Comparison of ENCODE assay signal across 2 cellular contexts in genomic region chr21:44005593-44005992, GRCh38.
TF ChIP-seq lines count a peak whose summit lies in the region.

No MANE protein-coding gene starts in this region.

TF ChIP-seq in SK-N-SH, 30 proteins besides CTCF, POLR2A, EP300 and RAD21:
- TF ChIP-seq REST (IDR thresholded peaks at IDR 0.05; ENCODE audit: low read depth, low read length) (no peak), JUND (IDR thresholded peaks at IDR 0.05) (no peak)

TF ChIP-seq in SK-N-SH treated with all-trans-retinoic acid at 6 μM for 48 hours, 23 proteins besides CTCF, POLR2A, EP300 and RAD21:
- TF ChIP-seq ARNTL (CRISPR knock-in tag; IDR thresholded peaks at IDR 0.05; ENCODE audit: borderline replicate concordance, low read depth) = no peak
- no peak for TF ChIP-seq TCF4 (CRISPR knock-in tag; IDR thresholded peaks at IDR 0.05; ENCODE audit: borderline replicate concordance)
- no peak for TF ChIP-seq CSRNP3 (CRISPR knock-in tag; IDR thresholded peaks at IDR 0.05)
- no peak for TF ChIP-seq ZNF565 (CRISPR knock-in tag; conservative IDR thresholded peaks at IDR 0.05; ENCODE audit: low read depth)
- TF ChIP-seq POU6F1 (CRISPR knock-in tag; IDR thresholded peaks at IDR 0.05; ENCODE audit: borderline replicate concordance, low read depth) = no peak
- no peak for TF ChIP-seq PATZ1 (CRISPR knock-in tag; IDR thresholded peaks at IDR 0.05; ENCODE audit: borderline replicate concordance)
- no peak for TF ChIP-seq ISL1 (CRISPR knock-in tag; IDR thresholded peaks at IDR 0.05)
- TF ChIP-seq ZC3H10 (CRISPR knock-in tag; IDR thresholded peaks at IDR 0.05) = no peak
- no peak for TF ChIP-seq TSHZ2 (CRISPR knock-in tag; IDR thresholded peaks at IDR 0.05)
- no peak for TF ChIP-seq BACH2 (CRISPR knock-in tag; IDR thresholded peaks at IDR 0.05; ENCODE audit: borderline replicate concordance)
- TF ChIP-seq ZNF70 (CRISPR knock-in tag; IDR thresholded peaks at IDR 0.05) = no peak
- TF ChIP-seq ZFP3 (CRISPR knock-in tag; IDR thresholded peaks at IDR 0.05) = no peak
